ENCODE assay signal across 1 cellular context in genomic region chr4:41133619-41134018, GRCh38.
TF ChIP-seq lines count a peak whose summit lies in the region.

No MANE protein-coding gene starts in this region.

TF ChIP-seq in HepG2, 621 proteins besides CTCF, POLR2A, EP300 and RAD21 (continued from another document):
- 0 out of 2 replicates have a peak, but pooled peaks have one; percentile 42 for TF ChIP-seq KIAA2018 (CRISPR knock-in tag; IDR thresholded peaks at IDR 0.05; ENCODE audit: borderline replicate concordance)
- TF ChIP-seq SP4 (CRISPR knock-in tag; IDR thresholded peaks at IDR 0.05): no peak
